ENCODE assay signal across 1 cellular context in the genomic region with DNA sequence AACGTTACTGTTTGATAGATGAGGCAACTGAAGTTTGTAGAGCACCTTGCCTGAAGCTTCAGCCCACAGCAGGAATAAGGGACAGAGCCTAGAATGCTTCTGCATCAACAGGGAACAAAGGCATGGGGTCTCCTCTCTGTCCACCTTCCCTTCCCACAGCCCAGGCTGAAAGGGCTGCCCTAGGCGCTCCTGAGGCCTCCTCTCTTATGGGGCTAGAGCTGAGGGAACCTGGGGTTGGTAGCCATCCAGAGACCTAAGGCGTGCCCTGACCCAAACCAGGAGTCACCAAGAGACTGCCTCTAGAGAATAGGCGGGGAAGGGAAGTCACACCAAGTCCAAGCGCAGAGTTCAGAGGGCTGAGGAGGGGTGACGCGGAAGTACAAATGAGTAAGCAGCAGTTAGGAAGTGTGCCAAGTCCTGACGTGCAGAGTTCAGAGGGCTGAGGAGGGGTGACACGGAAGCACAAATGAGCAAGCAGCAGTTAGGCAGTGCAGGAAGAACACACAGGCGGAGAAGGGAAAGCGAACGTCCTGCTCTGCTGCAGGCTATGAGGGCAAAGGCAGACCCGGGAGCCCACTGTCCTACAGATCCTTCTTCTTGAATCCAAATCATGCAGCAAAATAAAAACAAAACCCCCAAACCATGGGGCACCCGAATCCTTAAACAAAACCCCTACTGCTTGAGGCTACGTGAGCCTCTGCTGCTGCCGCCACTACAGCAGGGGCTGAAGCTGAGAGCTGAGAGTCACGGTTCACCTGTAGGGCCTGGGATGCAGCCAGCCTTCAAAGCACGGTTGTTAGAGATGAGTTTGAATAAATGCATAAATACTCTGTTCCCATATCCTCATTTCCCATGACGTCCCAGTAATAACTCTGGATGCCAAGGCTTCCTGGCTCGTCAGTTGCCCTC.
TF ChIP-seq lines count a peak whose summit lies in the region.

No MANE protein-coding gene starts in this region.

TF ChIP-seq in K562, 482 proteins besides CTCF, POLR2A, EP300 and RAD21 (continued from another document):
- TF ChIP-seq NR2C2 (CRISPR knock-in tag; IDR thresholded peaks at IDR 0.05) (peak; percentile 96), NR2C2 (tag; IDR thresholded peaks at IDR 0.05) (peak; percentile 99), HMGXB4 (CRISPR knock-in tag; IDR thresholded peaks at IDR 0.05) (no peak), PHF8 (IDR thresholded peaks at IDR 0.05; ENCODE audit: borderline replicate concordance, low read length) (peak; percentile 64; the same call in 1 of the 2 replicates), MEIS2 (IDR thresholded peaks at IDR 0.05; ENCODE audit: partially characterized antibody) (peak; percentile 58), FOXK2 (conservative IDR thresholded peaks at IDR 0.05 in 1 of 2, IDR thresholded peaks at IDR 0.05 in 1 of 2; ENCODE audit: low read depth in 2 of 2) (peak; percentile 86 to 91), MGA (IDR thresholded peaks at IDR 0.05) (peak; percentile 34), COPS2 (conservative IDR thresholded peaks at IDR 0.05) (no peak), ZNF316 (IDR thresholded peaks at IDR 0.05) (peak; percentile 75), XRCC5 (IDR thresholded peaks at IDR 0.05; ENCODE audit: low read depth, low read length) (peak; percentile 48), PATZ1 (CRISPR knock-in tag; IDR thresholded peaks at IDR 0.05; ENCODE audit: borderline replicate concordance) (0 out of 2 replicates have a peak, but pooled peaks have one; percentile 56), FOSL1 (tag; conservative IDR thresholded peaks at IDR 0.05) (peak; percentile 82), E2F3 (CRISPR knock-in tag; IDR thresholded peaks at IDR 0.05) (no peak), L3MBTL2 (IDR thresholded peaks at IDR 0.05) (peak; percentile 68), DDX20 (tag; IDR thresholded peaks at IDR 0.05; ENCODE audit: low read depth) (no peak), PHF20 (IDR thresholded peaks at IDR 0.05; ENCODE audit: partially characterized antibody) (peak; percentile 68), TARDBP (IDR thresholded peaks at IDR 0.05) (0 out of 2 replicates have a peak, but pooled peaks have one; percentile 51), ZNF133 (CRISPR knock-in tag; IDR thresholded peaks at IDR 0.05) (no peak), HDAC2 (IDR thresholded peaks at IDR 0.05) (peak; percentile 17; the same call in 1 of the 2 replicates), PML (IDR thresholded peaks at IDR 0.05; ENCODE audit: low read length) (peak; percentile 52; the same call in 1 of the 2 replicates), ZNF274 (IDR thresholded peaks at IDR 0.05; ENCODE audit: borderline replicate concordance, low read depth, low read length) (no peak), ZNF511 (CRISPR knock-in tag; IDR thresholded peaks at IDR 0.05) (no peak), HDAC1 (IDR thresholded peaks at IDR 0.05) (peak in 1 of 2 experiments; percentile 92; a peak in 2 of 4 replicates)
- TF ChIP-seq, protein P1, sequence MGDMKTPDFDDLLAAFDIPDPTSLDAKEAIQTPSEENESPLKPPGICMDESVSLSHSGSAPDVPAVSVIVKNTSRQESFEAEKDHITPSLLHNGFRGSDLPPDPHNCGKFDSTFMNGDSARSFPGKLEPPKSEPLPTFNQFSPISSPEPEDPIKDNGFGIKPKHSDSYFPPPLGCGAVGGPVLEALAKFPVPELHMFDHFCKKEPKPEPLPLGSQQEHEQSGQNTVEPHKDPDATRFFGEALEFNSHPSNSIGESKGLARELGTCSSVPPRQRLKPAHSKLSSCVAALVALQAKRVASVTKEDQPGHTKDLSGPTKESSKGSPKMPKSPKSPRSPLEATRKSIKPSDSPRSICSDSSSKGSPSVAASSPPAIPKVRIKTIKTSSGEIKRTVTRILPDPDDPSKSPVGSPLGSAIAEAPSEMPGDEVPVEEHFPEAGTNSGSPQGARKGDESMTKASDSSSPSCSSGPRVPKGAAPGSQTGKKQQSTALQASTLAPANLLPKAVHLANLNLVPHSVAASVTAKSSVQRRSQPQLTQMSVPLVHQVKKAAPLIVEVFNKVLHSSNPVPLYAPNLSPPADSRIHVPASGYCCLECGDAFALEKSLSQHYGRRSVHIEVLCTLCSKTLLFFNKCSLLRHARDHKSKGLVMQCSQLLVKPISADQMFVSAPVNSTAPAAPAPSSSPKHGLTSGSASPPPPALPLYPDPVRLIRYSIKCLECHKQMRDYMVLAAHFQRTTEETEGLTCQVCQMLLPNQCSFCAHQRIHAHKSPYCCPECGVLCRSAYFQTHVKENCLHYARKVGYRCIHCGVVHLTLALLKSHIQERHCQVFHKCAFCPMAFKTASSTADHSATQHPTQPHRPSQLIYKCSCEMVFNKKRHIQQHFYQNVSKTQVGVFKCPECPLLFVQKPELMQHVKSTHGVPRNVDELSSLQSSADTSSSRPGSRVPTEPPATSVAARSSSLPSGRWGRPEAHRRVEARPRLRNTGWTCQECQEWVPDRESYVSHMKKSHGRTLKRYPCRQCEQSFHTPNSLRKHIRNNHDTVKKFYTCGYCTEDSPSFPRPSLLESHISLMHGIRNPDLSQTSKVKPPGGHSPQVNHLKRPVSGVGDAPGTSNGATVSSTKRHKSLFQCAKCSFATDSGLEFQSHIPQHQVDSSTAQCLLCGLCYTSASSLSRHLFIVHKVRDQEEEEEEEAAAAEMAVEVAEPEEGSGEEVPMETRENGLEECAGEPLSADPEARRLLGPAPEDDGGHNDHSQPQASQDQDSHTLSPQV (IDR thresholded peaks at IDR 0.05) = peak; percentile 81
- TF ChIP-seq, protein P2, sequence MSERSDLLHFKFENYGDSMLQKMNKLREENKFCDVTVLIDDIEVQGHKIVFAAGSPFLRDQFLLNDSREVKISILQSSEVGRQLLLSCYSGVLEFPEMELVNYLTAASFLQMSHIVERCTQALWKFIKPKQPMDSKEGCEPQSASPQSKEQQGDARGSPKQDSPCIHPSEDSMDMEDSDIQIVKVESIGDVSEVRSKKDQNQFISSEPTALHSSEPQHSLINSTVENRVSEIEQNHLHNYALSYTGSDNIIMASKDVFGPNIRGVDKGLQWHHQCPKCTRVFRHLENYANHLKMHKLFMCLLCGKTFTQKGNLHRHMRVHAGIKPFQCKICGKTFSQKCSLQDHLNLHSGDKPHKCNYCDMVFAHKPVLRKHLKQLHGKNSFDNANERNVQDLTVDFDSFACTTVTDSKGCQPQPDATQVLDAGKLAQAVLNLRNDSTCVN (CRISPR knock-in tag; IDR thresholded peaks at IDR 0.05) = peak; percentile 79; the same call in 1 of the 2 replicates
